8 cellular contexts compared by ENCODE assay signal in genomic region chr5:70400984-70401686, GRCh38.
A peak's percentile ranks its signal among the peaks of the same experiment; 100 is the strongest.
DNase-seq lines count a peak whose midpoint lies in the region; ATAC-seq and TF ChIP-seq lines count a peak whose summit lies in the region.
"Not testable (repeated sequence)": the region's sequence is repeated elsewhere in the genome, so short reads cannot be mapped to it uniquely, and the experiment has no call there.

No MANE protein-coding gene starts in this region.

- H3K4me3 ChIP-seq in A673 (ENCODE audit: low read depth, low read length, poor library complexity, severe bottlenecking) (peak overlapping the region; percentile 40), LNCaP clone FGC (ENCODE audit: low read depth, low read length) (peak overlapping the region; percentile 48)

- H3K4me1 ChIP-seq in A673 (ENCODE audit: insufficient read depth, low read length, poor library complexity, severe bottlenecking) = not testable (repeated sequence)

- intact Hi-C loops in A673 (cut with micrococcal nuclease; ENCODE audit: unreplicated experiment); activated CD8-positive, alpha-beta T cell treated with anti-CD3 and anti-CD28 coated beads for 36 hours (cut with micrococcal nuclease); Right ventricle myocardium superior (cut with DNase I): not testable (repeated sequence)

- CTCF ChIA-PET in A673 (lab: Charles Lee); activated CD8-positive, alpha-beta T cell treated with anti-CD3 and anti-CD28 coated beads for 36 hours (lab: Charles Lee): not testable (repeated sequence)

- H3K4me1 Mint-ChIP-seq in activated CD8-positive, alpha-beta T cell treated with anti-CD3 and anti-CD28 coated beads for 36 hours (ENCODE audit: low read depth); brain; naive thymus-derived CD8-positive, alpha-beta T cell: not testable (repeated sequence)

- H3K36me3 Mint-ChIP-seq in activated CD8-positive, alpha-beta T cell treated with anti-CD3 and anti-CD28 coated beads for 36 hours (ENCODE audit: low read depth); brain; naive thymus-derived CD8-positive, alpha-beta T cell: not testable (repeated sequence)

- not testable (repeated sequence) for H3K27me3 ChIP-seq in A673 (replicated peaks; ENCODE audit: insufficient read depth, low read depth, low read length, poor library complexity)

- H3K27ac ChIP-seq in A673 (ENCODE audit: low read depth, low read length, poor library complexity, severe bottlenecking) = not testable (repeated sequence)

- not testable (repeated sequence) for TF ChIP-seq CTCF in A673 (conservative IDR thresholded peaks at IDR 0.05; ENCODE audit: low read depth, low read length); activated CD8-positive, alpha-beta T cell treated with anti-CD3 and anti-CD28 coated beads for 36 hours (IDR thresholded peaks at IDR 0.05); brain (conservative IDR thresholded peaks at IDR 0.05)
- TF ChIP-seq CTCF in LNCaP clone FGC (IDR thresholded peaks at IDR 0.05; ENCODE audit: control insufficient read depth, extremely low read depth, insufficient read depth) = peak; percentile 30; the same call in 1 of the 2 replicates

- ATAC-seq in GM19351 (IDR thresholded peaks at IDR 0.05; ENCODE audit: unreplicated experiment) (peak; percentile 56), Right ventricle myocardium superior (ENCODE audit: poor library complexity) (peak; percentile 74)
- peak; percentile 79 for ATAC-seq in activated CD8-positive, alpha-beta T cell treated with anti-CD3 and anti-CD28 coated beads for 36 hours
- ATAC-seq in naive thymus-derived CD8-positive, alpha-beta T cell = peak; percentile 95 to 96

- POLR2A ChIA-PET in A673 (lab: Charles Lee; ENCODE audit: low non-redundant PET); activated CD8-positive, alpha-beta T cell treated with anti-CD3 and anti-CD28 coated beads for 36 hours (lab: Charles Lee); naive thymus-derived CD8-positive, alpha-beta T cell (lab: Charles Lee): not testable (repeated sequence)

- H3K4me3 Mint-ChIP-seq in activated CD8-positive, alpha-beta T cell treated with anti-CD3 and anti-CD28 coated beads for 36 hours = peak overlapping the region; percentile 59
- peak overlapping the region; percentile 66 to 83 (median 72) for H3K4me3 Mint-ChIP-seq in brain
- peak overlapping the region; percentile 38 to 87 (median 76) for H3K4me3 Mint-ChIP-seq in naive thymus-derived CD8-positive, alpha-beta T cell

- not testable (repeated sequence) for H3K36me3 ChIP-seq in A673 (ENCODE audit: insufficient read depth, low read length, poor library complexity, severe bottlenecking)

- not testable (repeated sequence) for H3K9me3 ChIP-seq in A673 (ENCODE audit: low read depth, low read length, poor library complexity, severe bottlenecking)

- not testable (repeated sequence) for DNase-seq in A673 (ENCODE audit: low spot score); LNCaP clone FGC (ENCODE audit: low read depth); activated CD8-positive, alpha-beta T cell treated with anti-CD3 and anti-CD28 coated beads for 36 hours
- DNase-seq in Right ventricle myocardium superior = peak; percentile 63
- peak in 8 of 10 donors; percentile 13 to 78 (median 68) for DNase-seq in naive thymus-derived CD8-positive, alpha-beta T cell
- peak; percentile 42 for DNase-seq in stimulated activated CD4-positive, alpha-beta T cell treated with anti-CD3 and anti-CD28 coated beads, Interleukin-4, amount 100 ng/mL, for 24 hours

- H3K9me3 Mint-ChIP-seq in activated CD8-positive, alpha-beta T cell treated with anti-CD3 and anti-CD28 coated beads for 36 hours; brain; naive thymus-derived CD8-positive, alpha-beta T cell: not testable (repeated sequence)

- not testable (repeated sequence) for BruUV-seq in A673 (replicated peaks; lab: Mats Ljungman, UMichigan)

- H3K27me3 Mint-ChIP-seq in activated CD8-positive, alpha-beta T cell treated with anti-CD3 and anti-CD28 coated beads for 36 hours; brain; naive thymus-derived CD8-positive, alpha-beta T cell: not testable (repeated sequence)

- not testable (repeated sequence) for H3K27ac Mint-ChIP-seq in activated CD8-positive, alpha-beta T cell treated with anti-CD3 and anti-CD28 coated beads for 36 hours
- H3K27ac Mint-ChIP-seq in brain = peak overlapping the region in 2 of 5 experiments; percentile 60 to 86
- H3K27ac Mint-ChIP-seq in naive thymus-derived CD8-positive, alpha-beta T cell = peak overlapping the region in 6 of 10 donors; percentile 65 to 89 (median 84)
